In the genomic region with DNA sequence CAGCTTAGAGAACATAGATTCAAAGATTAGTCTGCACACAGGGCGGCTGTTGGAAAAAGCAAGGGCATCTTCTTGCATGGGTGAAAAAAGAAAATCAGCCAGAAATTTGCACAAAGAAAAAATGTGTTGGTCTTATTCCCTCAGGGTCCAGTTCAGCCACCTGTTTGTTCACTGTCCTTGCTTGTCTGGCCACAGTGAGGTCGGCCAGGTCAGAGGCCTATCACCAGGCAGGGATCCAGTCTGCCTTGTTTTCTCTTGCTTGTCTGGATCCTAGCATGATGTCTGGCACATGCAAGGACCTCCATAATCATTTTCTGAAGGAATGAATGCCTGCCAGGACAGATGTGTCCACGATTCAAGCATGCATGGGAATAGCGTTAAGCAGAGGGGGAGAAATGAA, we compare ENCODE assay signal across 8 cellular contexts.
"Had no signal": no experiment of that assay in that cellular context is flagged by ENCODE, and none has a peak within 500 bp of the region (broad histone marks: within the 10 kb centered on the region; RNA-seq: fewer than 3 reads in every experiment).

No MANE protein-coding gene starts in this region.

- DNase-seq: GDM1, GF-D8 had no signal

- H3K4me3 ChIP-seq: GM12878 had no signal

- FAIRE-seq: G401.6, GM12878, GM12891, GM12892, GM18507, GM19239 had no signal

- ATAC-seq: GM12878 had no signal
